Comparison of ENCODE assay signal across 8 cellular contexts in the genomic region with DNA sequence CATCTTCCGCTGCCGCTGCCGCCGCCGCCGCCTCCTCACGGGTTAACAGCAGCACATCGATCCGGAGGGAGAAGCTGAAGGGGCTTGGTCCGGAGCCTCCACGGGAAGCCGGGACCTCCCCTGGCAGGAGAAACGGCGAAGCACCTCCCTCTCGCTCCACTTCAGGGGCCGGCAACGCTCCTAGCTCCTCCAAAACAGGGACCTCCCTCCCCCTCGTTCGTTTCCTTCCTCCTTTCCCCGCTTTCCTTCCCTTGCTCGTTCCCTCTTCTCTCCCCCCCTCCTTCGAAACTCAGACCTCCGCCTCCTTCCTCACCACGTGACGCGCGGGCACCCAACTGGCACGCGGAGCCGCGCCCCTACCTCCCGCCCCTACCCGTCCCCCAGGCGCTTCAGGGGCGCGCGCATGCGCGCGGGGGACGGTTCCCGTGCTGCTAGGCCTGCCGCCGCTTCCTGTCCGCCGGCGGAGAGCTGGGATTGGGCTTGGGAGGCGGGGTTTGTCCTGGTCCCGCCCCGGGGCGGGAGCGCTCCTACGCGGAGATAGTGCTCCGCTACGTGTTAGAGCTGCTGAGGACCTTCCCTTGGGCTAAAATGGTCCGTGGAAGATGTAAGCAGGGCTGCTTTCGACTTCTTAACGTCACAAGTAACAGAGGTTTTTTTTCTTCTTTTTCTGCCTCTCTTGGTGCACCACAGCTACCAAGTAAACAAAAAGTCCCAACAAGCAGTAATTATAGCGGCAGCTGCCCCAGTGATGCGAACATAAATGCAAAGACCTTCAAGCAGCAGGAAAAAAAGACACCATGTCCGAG. TPM values are rescaled to one million over a fixed set of nuclear protein-coding genes. Genes with fewer than 3 reads are reported as not detected.
DNase-seq lines count a peak whose midpoint lies in the region; TF ChIP-seq lines count a peak whose summit lies in the region.

A gene with protein sequence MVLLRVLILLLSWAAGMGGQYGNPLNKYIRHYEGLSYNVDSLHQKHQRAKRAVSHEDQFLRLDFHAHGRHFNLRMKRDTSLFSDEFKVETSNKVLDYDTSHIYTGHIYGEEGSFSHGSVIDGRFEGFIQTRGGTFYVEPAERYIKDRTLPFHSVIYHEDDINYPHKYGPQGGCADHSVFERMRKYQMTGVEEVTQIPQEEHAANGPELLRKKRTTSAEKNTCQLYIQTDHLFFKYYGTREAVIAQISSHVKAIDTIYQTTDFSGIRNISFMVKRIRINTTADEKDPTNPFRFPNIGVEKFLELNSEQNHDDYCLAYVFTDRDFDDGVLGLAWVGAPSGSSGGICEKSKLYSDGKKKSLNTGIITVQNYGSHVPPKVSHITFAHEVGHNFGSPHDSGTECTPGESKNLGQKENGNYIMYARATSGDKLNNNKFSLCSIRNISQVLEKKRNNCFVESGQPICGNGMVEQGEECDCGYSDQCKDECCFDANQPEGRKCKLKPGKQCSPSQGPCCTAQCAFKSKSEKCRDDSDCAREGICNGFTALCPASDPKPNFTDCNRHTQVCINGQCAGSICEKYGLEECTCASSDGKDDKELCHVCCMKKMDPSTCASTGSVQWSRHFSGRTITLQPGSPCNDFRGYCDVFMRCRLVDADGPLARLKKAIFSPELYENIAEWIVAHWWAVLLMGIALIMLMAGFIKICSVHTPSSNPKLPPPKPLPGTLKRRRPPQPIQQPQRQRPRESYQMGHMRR (minus strand): TSS at position 176 of the 806 bp plus-strand sequence. CDS start 173 bp downstream, at position 3.

- peak within 1 kb of the TSS; percentile 89 to 98 (median 98) for H3K27ac Mint-ChIP-seq in nephron
- peak within 1 kb of the TSS; percentile 90 for H3K27ac Mint-ChIP-seq in stimulated activated naive CD8-positive, alpha-beta T cell treated with anti-CD3 and anti-CD28 coated beads, Interleukin-15, Interleukin-2, amounts not matched to agents 100 ng/mL and 50 ng/mL, for 24 hours

- H3K4me1 ChIP-seq in Loucy (ENCODE audit: insufficient read depth, low read length, poor library complexity, severe bottlenecking): peaks cover 32% of the 10 kb centered on the region

- H3K4me2 ChIP-seq in Loucy (ENCODE audit: low read depth, low read length, poor library complexity, severe bottlenecking): peak within 1 kb of the TSS; percentile 99

- no peaks in the 10 kb centered on the region for H3K9me3 Mint-ChIP-seq in nephron
- no peaks in the 10 kb centered on the region for H3K9me3 Mint-ChIP-seq in stimulated activated naive CD8-positive, alpha-beta T cell treated with anti-CD3 and anti-CD28 coated beads, Interleukin-15, Interleukin-2, amounts not matched to agents 100 ng/mL and 50 ng/mL, for 24 hours

- no peaks in the 10 kb centered on the region for H3K9me2 ChIP-seq in Loucy (replicated peaks; ENCODE audit: low read depth, low read length)

- no peaks in the 10 kb centered on the region for H3K36me3 Mint-ChIP-seq in nephron (ENCODE audit: low read depth)
- H3K36me3 Mint-ChIP-seq in stimulated activated naive CD8-positive, alpha-beta T cell treated with anti-CD3 and anti-CD28 coated beads, Interleukin-15, Interleukin-2, amounts not matched to agents 100 ng/mL and 50 ng/mL, for 24 hours (ENCODE audit: low read depth): peaks cover 6% of the 10 kb centered on the region

- no peaks in the 10 kb centered on the region for H3F3A ChIP-seq in Loucy (ENCODE audit: low read depth)

- peak within 1 kb of the TSS; percentile 88 for H3K9ac ChIP-seq in Loucy (ENCODE audit: low read depth, low read length, poor library complexity, severe bottlenecking)

- no peaks in the 10 kb centered on the region for H3K27me3 ChIP-seq in Loucy (ENCODE audit: insufficient read depth, low read length, poor library complexity, severe bottlenecking)

- H3K4me1 Mint-ChIP-seq in nephron: peaks cover 23% of the 10 kb centered on the region
- peaks cover 41% of the 10 kb centered on the region for H3K4me1 Mint-ChIP-seq in stimulated activated naive CD8-positive, alpha-beta T cell treated with anti-CD3 and anti-CD28 coated beads, Interleukin-15, Interleukin-2, amounts not matched to agents 100 ng/mL and 50 ng/mL, for 24 hours (ENCODE audit: low read depth)

- H3K9me3 ChIP-seq in Loucy (ENCODE audit: insufficient read depth, low read depth, low read length): no peaks in the 10 kb centered on the region

- H3K36me3 ChIP-seq in Loucy (ENCODE audit: insufficient read depth, low read length): no peaks in the 10 kb centered on the region

- TF ChIP-seq POLR2A in Raji (IDR thresholded peaks at IDR 0.05; ENCODE audit: insufficient read depth, low read depth, low read length): peak; percentile 89

- H3K4me3 ChIP-seq in Loucy (ENCODE audit: low read length, poor library complexity, severe bottlenecking): peak within 1 kb of the TSS; percentile 84
- H3K4me3 ChIP-seq in fibroblast of pulmonary artery (replicated peaks; ENCODE audit: low read depth, low read length): peak within 1 kb of the TSS; percentile 90

- H3K27me3 Mint-ChIP-seq in nephron (ENCODE audit: low read depth): no peaks in the 10 kb centered on the region
- H3K27me3 Mint-ChIP-seq in stimulated activated naive CD8-positive, alpha-beta T cell treated with anti-CD3 and anti-CD28 coated beads, Interleukin-15, Interleukin-2, amounts not matched to agents 100 ng/mL and 50 ng/mL, for 24 hours: no peaks in the 10 kb centered on the region

- no peak for TF ChIP-seq CTCF in Loucy (conservative IDR thresholded peaks at IDR 0.05; ENCODE audit: low read length)
- no peak for TF ChIP-seq CTCF in fibroblast of pulmonary artery (IDR thresholded peaks at IDR 0.05; ENCODE audit: low read length, missing control alignments)
- TF ChIP-seq CTCF in nephron (IDR thresholded peaks at IDR 0.05; ENCODE audit: unreplicated experiment in 3 of 3): no peak

- DNase-seq in EH (ENCODE audit: low read depth): peak; percentile 99
- DNase-seq in H4 (ENCODE audit: low spot score): peak; percentile 98
- DNase-seq in activated T-helper 9 cell treated with anti-CD3 and anti-CD28 coated beads, Interleukin-2, amount 50 U/mL, for 16 hours (ENCODE audit: low read depth): peak; percentile 99
- DNase-seq in fibroblast of pulmonary artery (ENCODE audit: low read depth): peak; percentile 99

- peak within 1 kb of the TSS; percentile 99 for H3K4me3 Mint-ChIP-seq in nephron
- H3K4me3 Mint-ChIP-seq in stimulated activated naive CD8-positive, alpha-beta T cell treated with anti-CD3 and anti-CD28 coated beads, Interleukin-15, Interleukin-2, amounts not matched to agents 100 ng/mL and 50 ng/mL, for 24 hours: peak within 1 kb of the TSS; percentile 99

- peaks cover 48% of the 10 kb centered on the region for H3K79me2 ChIP-seq in Loucy (ENCODE audit: insufficient read depth, low read length)

- peaks cover 43% of the 10 kb centered on the region for H4K20me1 ChIP-seq in Loucy (ENCODE audit: insufficient read depth, low read length, poor library complexity, severe bottlenecking)

- H2AFZ ChIP-seq in Loucy (ENCODE audit: low read length): peak within 1 kb of the TSS; percentile 83

RNA-seq across cellular contexts. Expression of the gene that starts here (rescaled TPM):
- total RNA-seq in H4 (2014; rRNA removed; shearing (Covaris generic)): 37.4 and 58.3 TPM in 2 replicates

Comparison
In these comparisons a context has a peak if more than half of its experiments do, and no peak if none do; other contexts are left out.
1. Peak in every context shown above with its lines: DNase-seq and H3K4me3 ChIP-seq.